Comparison of ENCODE assay signal across 1 cellular context in the genomic region with DNA sequence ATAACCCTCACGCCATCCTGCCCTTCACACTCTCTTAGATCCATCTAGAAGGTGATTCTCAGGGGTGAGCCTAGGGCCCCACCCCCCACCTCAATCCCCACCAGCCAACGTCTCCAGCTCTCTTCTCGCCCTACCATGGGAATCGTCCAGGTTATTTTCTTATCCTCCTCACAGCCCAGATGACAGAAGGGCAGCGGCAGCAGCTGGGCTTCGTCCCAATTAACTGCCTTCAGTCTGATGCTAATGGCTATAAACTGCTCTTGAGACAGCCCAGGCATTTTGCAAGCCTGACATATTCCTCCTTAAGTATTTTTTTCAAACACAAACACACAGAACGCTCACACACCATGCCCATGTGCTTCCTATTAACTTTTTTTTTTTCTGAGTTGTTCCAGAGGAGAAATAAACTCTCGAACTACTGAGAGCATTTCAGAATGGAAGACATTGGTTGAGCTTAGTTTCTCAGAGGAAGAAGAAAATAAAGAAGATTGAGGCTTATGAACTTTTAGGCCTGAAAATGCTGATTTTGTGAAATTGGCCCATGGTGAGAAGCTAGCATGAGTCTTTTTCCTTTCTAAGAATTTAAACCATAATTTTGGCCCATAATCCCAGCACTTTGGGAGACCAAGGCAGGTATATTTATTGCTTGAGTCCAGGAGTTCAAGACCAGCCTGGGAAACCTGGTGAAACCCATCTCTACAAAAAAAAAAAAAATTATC.
TF ChIP-seq lines count a peak whose summit lies in the region.

No MANE protein-coding gene starts in this region.

TF ChIP-seq in H1, 55 proteins besides CTCF, POLR2A, EP300 and RAD21:
- TF ChIP-seq ZNF274 (IDR thresholded peaks at IDR 0.05; ENCODE audit: borderline replicate concordance, extremely low read depth, low read length) (no peak), KDM1A (IDR thresholded peaks at IDR 0.05; ENCODE audit: borderline replicate concordance, low read length) (no peak), YY1 (IDR thresholded peaks at IDR 0.05; ENCODE audit: low read depth, low read length) (no peak), KDM5A (IDR thresholded peaks at IDR 0.05; ENCODE audit: low read length) (no peak)
TF ChIP-seq in H1: peak in this region for 0.
